In genomic region chr7:152492952-152493351, GRCh38 we compare ENCODE assay signal across 26 cellular contexts. TPM values are rescaled to one million over a fixed set of nuclear protein-coding genes. Genes with fewer than 3 reads are reported as not detected.
DNase-seq lines count a peak whose midpoint lies in the region; ATAC-seq, FAIRE-seq and TF ChIP-seq lines count a peak whose summit lies in the region.
"Had no signal": no experiment of that assay in that cellular context is flagged by ENCODE, and none has a peak within 500 bp of the region (broad histone marks: within the 10 kb centered on the region; RNA-seq: fewer than 3 reads in every experiment).

No MANE protein-coding gene starts in this region.

- no peak overlapping the region for H3K9ac ChIP-seq in K562 (ENCODE audit: insufficient read depth in 1 of 2, low read depth in 2 of 2, low read length in 2 of 2)
- H3K9ac ChIP-seq: BLaER1 had no signal

- in situ Hi-C loops in K562 (cut with MboI) = no loop called here

- H3K9me3 ChIP-seq in left ventricle myocardium inferior (replicated peaks) = peaks cover 17% of the 10 kb centered on the region
- H3K9me3 ChIP-seq in A549 = no peaks in the 10 kb centered on the region
- H3K9me3 ChIP-seq in K562 (replicated peaks; ENCODE audit: control insufficient read depth, insufficient read depth, low read depth, low read length) = no peaks in the 10 kb centered on the region
- H3K9me3 ChIP-seq: BLaER1 had no signal

- FAIRE-seq in A549 (lab: Jason Lieb, UNC) = no peak
- no peak for FAIRE-seq in K562 (lab: Jason Lieb, UNC)
- no peak for FAIRE-seq in RCC 7860 (lab: Jason Lieb, UNC)
- FAIRE-seq: GM12878, GM12892, GM18507 had no signal

- H3K27ac ChIP-seq in left ventricle myocardium inferior (replicated peaks) = no peak overlapping the region
- no peak overlapping the region for H3K27ac ChIP-seq in A549
- H3K27ac ChIP-seq in K562 (ENCODE audit: extremely low read depth, low read depth, low read length) = no peak overlapping the region
- H3K27ac ChIP-seq: 22Rv1, BLaER1 had no signal

- TF ChIP-seq POLR2A in A549 (IDR thresholded peaks at IDR 0.05; ENCODE audit: low read length) (no peak), K562 (conservative IDR thresholded peaks at IDR 0.05) (no peak)

- H3K4me1 ChIP-seq in left ventricle myocardium inferior (no peaks in the 10 kb centered on the region), A549 (no peaks in the 10 kb centered on the region), K562 (replicated peaks in 1 of 2; ENCODE audit: control insufficient read depth in 2 of 2, insufficient read depth in 2 of 2, low read length in 2 of 2) (no peaks in the 10 kb centered on the region)
- H3K4me1 ChIP-seq: BLaER1 had no signal

- H3K79me2 ChIP-seq in K562 (ENCODE audit: control insufficient read depth, insufficient read depth, low read length) = no peaks in the 10 kb centered on the region

- H3K27me3 ChIP-seq in left ventricle myocardium inferior (ENCODE audit: low read depth) (peaks cover 5% of the 10 kb centered on the region), K562 (ENCODE audit: control insufficient read depth in 2 of 2, insufficient read depth in 2 of 2, low read length in 2 of 2) (peaks cover 2 to 13% of the 10 kb centered on the region in 2 experiments; a peak in 2 of 5 replicates)
- H3K27me3 ChIP-seq: BE2C, BLaER1 had no signal

- H3K4me3 ChIP-seq in left ventricle myocardium inferior = no peak overlapping the region
- no peak overlapping the region for H3K4me3 ChIP-seq in A549
- no peak overlapping the region for H3K4me3 ChIP-seq in K562
- H3K4me3 ChIP-seq: BLaER1, GM12878 had no signal

- CTCF ChIA-PET in A549 (lab: Yijun Ruan, JAX) (no interaction called here), K562 (lab: Yijun Ruan, JAX; ENCODE audit: low intra/inter-chr PET ratio) (no interaction called here)

- POLR2A ChIA-PET in A549 (lab: Yijun Ruan, JAX) = interaction anchor here (0.6 kb wide), 1 partner anchor 52 kb away, joined by 5 read pairs; no protein-coding TSS in a partner anchor
- POLR2A ChIA-PET in K562 (lab: Yijun Ruan, JAX) = interaction anchor here (1.0 to 1.7 kb wide), 4 partner anchors 8 to 29 kb away, joined by 3 to 5 read pairs (median 4); no protein-coding TSS in a partner anchor

- TF ChIP-seq EP300 in A549 (IDR thresholded peaks at IDR 0.05) = no peak
- no peak for TF ChIP-seq EP300 in K562 (IDR thresholded peaks at IDR 0.05; ENCODE audit: low read length)

- TF ChIP-seq CTCF in left ventricle myocardium inferior (IDR thresholded peaks at IDR 0.05; ENCODE audit: borderline replicate concordance) = no peak
- no peak for TF ChIP-seq CTCF in A549 (IDR thresholded peaks at IDR 0.05)
- TF ChIP-seq CTCF in K562 (IDR thresholded peaks at IDR 0.05 in 2 of 3, conservative IDR thresholded peaks at IDR 0.05 in 1 of 3; ENCODE audit: insufficient read depth in 2 of 3, low read depth in 1 of 3, low read length in 3 of 3) = no peak

- DNase-seq in cardiac septum (ENCODE audit: low spot score) (peak; percentile 15), left ventricle myocardium inferior (no peak), A549 (ENCODE audit: low read depth in 1 of 2, low spot score in 1 of 2) (no peak), K562 (ENCODE audit: extremely low read depth in 1 of 4, low spot score in 3 of 4) (no peak), posterior vena cava (ENCODE audit: low spot score) (peak; percentile 34), NAMALWA (ENCODE audit: low spot score) (no peak), RCC 7860 (ENCODE audit: low spot score) (no peak)
- DNase-seq: ACHN; BE2C; C1 segment of cervical spinal cord; CD4-positive, alpha-beta memory T cell; CD4-positive, CD25-positive, alpha-beta regulatory T cell; CD8-positive, alpha-beta memory T cell; COR-L47; DMS 273 treated with DMSO at 0.1 percent for 48 hours; DMS153; DMS53; DMS79; DND-41; EL; GDM1 had no signal

- TF ChIP-seq RAD21 in A549 (conservative IDR thresholded peaks at IDR 0.05 in 1 of 2, IDR thresholded peaks at IDR 0.05 in 1 of 2) (no peak), K562 (CRISPR knock-in tag; conservative IDR thresholded peaks at IDR 0.05 in 1 of 2, IDR thresholded peaks at IDR 0.05 in 1 of 2) (no peak)

- intact Hi-C loops in cardiac septum (cut with DNase I) = no loop called here
- intact Hi-C loops in left ventricle myocardium inferior (cut with micrococcal nuclease) = no loop called here
- intact Hi-C loops in K562 (cut with micrococcal nuclease) = no loop called here
- intact Hi-C loops in posterior vena cava (cut with DNase I) = no loop called here

- H3K9me1 ChIP-seq in K562 (ENCODE audit: control insufficient read depth, insufficient read depth, low read length) = no peaks in the 10 kb centered on the region

- H3K36me3 ChIP-seq in left ventricle myocardium inferior (no peaks in the 10 kb centered on the region), K562 (ENCODE audit: control insufficient read depth, insufficient read depth, low read length) (no peaks in the 10 kb centered on the region)
- H3K36me3 ChIP-seq: BE2C, BLaER1 had no signal

- BruUV-seq in K562 (replicated peaks; lab: Mats Ljungman, UMichigan) = no TSS peak

- H3K4me2 ChIP-seq in A549 (no peak overlapping the region), K562 (ENCODE audit: insufficient read depth, low read length) (no peak overlapping the region)
- H3K4me2 ChIP-seq: BLaER1 had no signal

- 71% methylated on average over 3 of the region's 3 CpGs for WGBS in A549 (ENCODE audit: missing lambda C conversion rate)
- WGBS in K562 (ENCODE audit: insufficient coverage, low coverage, missing lambda C conversion rate) = 1% methylated on average over 3 of the region's 3 CpGs

- H4K20me1 ChIP-seq in K562 (replicated peaks; ENCODE audit: control insufficient read depth, insufficient read depth, low read length) = no peaks in the 10 kb centered on the region
- H4K20me1 ChIP-seq: BLaER1 had no signal

- ATAC-seq in A549 (no peak), K562 (no peak)
- ATAC-seq: GM12878 had no signal

- no peak overlapping the region for H2AFZ ChIP-seq in K562 (ENCODE audit: low read depth, low read length)

TF ChIP-seq in A549, 52 proteins besides CTCF, POLR2A, EP300 and RAD21 (continues in another document):
- TF ChIP-seq ESRRA (IDR thresholded peaks at IDR 0.05; ENCODE audit: borderline replicate concordance, low read length) = no peak
- TF ChIP-seq BHLHE40 (IDR thresholded peaks at IDR 0.05; ENCODE audit: low read depth, low read length) = no peak
- TF ChIP-seq RARB (CRISPR knock-in tag; IDR thresholded peaks at IDR 0.05) = no peak
- no peak for TF ChIP-seq HOXB13 (CRISPR knock-in tag; IDR thresholded peaks at IDR 0.05; ENCODE audit: low read depth)

TF ChIP-seq in K562, 482 proteins besides CTCF, POLR2A, EP300 and RAD21 (continues in another document):
- TF ChIP-seq ZNF717 (CRISPR knock-in tag; IDR thresholded peaks at IDR 0.05) = no peak
- TF ChIP-seq ZEB2 (IDR thresholded peaks at IDR 0.05) = no peak
- TF ChIP-seq TAF7 (tag; IDR thresholded peaks at IDR 0.05) = no peak
- peak; percentile 85 for TF ChIP-seq MAFG (tag; conservative IDR thresholded peaks at IDR 0.05)
- no peak for TF ChIP-seq XRCC5 (IDR thresholded peaks at IDR 0.05; ENCODE audit: low read depth, low read length)
- TF ChIP-seq JUN (IDR thresholded peaks at IDR 0.05; ENCODE audit: borderline replicate concordance, low read depth, low read length) = no peak
- TF ChIP-seq JUN (CRISPR knock-in tag; IDR thresholded peaks at IDR 0.05; ENCODE audit: borderline replicate concordance) = no peak
- no peak for TF ChIP-seq RUNX1 (IDR thresholded peaks at IDR 0.05; ENCODE audit: low read depth)
- no peak for TF ChIP-seq GABPA (tag; conservative IDR thresholded peaks at IDR 0.05; ENCODE audit: low read depth)
- TF ChIP-seq CBFB (CRISPR knock-in tag; IDR thresholded peaks at IDR 0.05) = no peak
- TF ChIP-seq ZFP30 (CRISPR knock-in tag; IDR thresholded peaks at IDR 0.05; ENCODE audit: borderline replicate concordance) = no peak
- TF ChIP-seq ZFPM2 (CRISPR knock-in tag; IDR thresholded peaks at IDR 0.05) = no peak
- TF ChIP-seq RNF2 (IDR thresholded peaks at IDR 0.05) = no peak
- TF ChIP-seq MAFK (IDR thresholded peaks at IDR 0.05; ENCODE audit: low read length) = peak; percentile 62
- TF ChIP-seq KDM1A (IDR thresholded peaks at IDR 0.05) = no peak
- TF ChIP-seq ZNF444 (CRISPR knock-in tag; IDR thresholded peaks at IDR 0.05) = no peak
- TF ChIP-seq TFAM (CRISPR knock-in tag; conservative IDR thresholded peaks at IDR 0.05) = no peak
- peak; percentile 87 for TF ChIP-seq C11orf30 (IDR thresholded peaks at IDR 0.05; ENCODE audit: low read depth)
- TF ChIP-seq PHF20 (IDR thresholded peaks at IDR 0.05; ENCODE audit: partially characterized antibody) = no peak
- TF ChIP-seq MAFF (IDR thresholded peaks at IDR 0.05; ENCODE audit: low read length) = peak; percentile 77
- TF ChIP-seq ZNF316 (IDR thresholded peaks at IDR 0.05) = peak; percentile 93

RNA-seq across cellular contexts. Expression of gene KMT2C, which starts 57.1 kb away (rescaled TPM):
- total RNA-seq in cardiac septum = 54.7 TPM
- 42.3 TPM for total RNA-seq in left ventricle myocardium inferior
- 13.1 and 17.7 TPM in 2 replicates for polyA plus RNA-seq in A549 (2011; rRNA removed)
- 3.4 and 3.9 TPM in 2 replicates for polyA plus RNA-seq in A549 (2012; cell fraction: cytosol; rRNA removed)
- 5.8 and 9.5 TPM in 2 replicates for polyA plus RNA-seq in A549 (2012; cell fraction: nucleus; rRNA removed)
- 4.2 to 4.5 TPM (median 4.5 TPM) in 3 replicates for polyA plus RNA-seq in A549 (2017; fragmentation: RNase III; extraction: RNeasy Plus Mini Kit Qiagen cat#74134 plus additional on column Dnase treatment)
- polyA minus RNA-seq in A549 (2011; rRNA and poly(A)+ RNA removed) = 47.6 and 50.4 TPM in 2 replicates
- 166 and 463 TPM in 2 replicates for total RNA-seq in K562 (2011; cell fraction: chromatin; rRNA removed; ENCODE audit: low replicate concordance)
- 68.5 and 102 TPM in 2 replicates for total RNA-seq in K562 (2011; cell fraction: nucleolus; rRNA removed)
- total RNA-seq in K562 (2011; cell fraction: nucleoplasm; rRNA removed) = 172 and 242 TPM in 2 replicates
- 28.5 and 35.6 TPM in 2 replicates for total RNA-seq in K562 (2014; rRNA removed)
- 35.8 and 36.2 TPM in 2 replicates for total RNA-seq in K562 (2014; rRNA removed; fragmentation: Illumina TruSeq; extraction: Trizol)
- total RNA-seq in K562 (2015; rRNA removed; fragmentation: Illumina TruSeq; extraction: Trizol) = 34.4 and 36.6 TPM in 2 replicates
- total RNA-seq in K562 (2021) = 62.1 and 67.8 TPM in 2 replicates
- 18.3 and 18.9 TPM in 2 replicates for polyA plus RNA-seq in K562 (2011; rRNA removed)
- polyA plus RNA-seq in K562 (2011; cell fraction: cytosol; rRNA removed) = 11.3 and 15.9 TPM in 2 replicates
- 55.9 and 66.9 TPM in 2 replicates for polyA plus RNA-seq in K562 (2011; cell fraction: nucleus; rRNA removed)
- polyA plus RNA-seq in K562 (2012) = 13.2 and 15.7 TPM in 2 replicates
- 27.1 and 27.3 TPM in 2 replicates for polyA plus RNA-seq in K562 (2014; fragmentation: Illumina TruSeq; extraction: Trizol)
- polyA plus RNA-seq in K562 (2014; fragmentation: Nextera tagmentation; extraction: Ambion mirVana) = 10 to 100 TPM in 1 of 2 experiments, 1 to 10 TPM in 1; 4.9 to 13.0 TPM
- polyA plus RNA-seq in K562 (2014; rRNA removed) = 19.4 and 21.4 TPM in 2 replicates
- polyA minus RNA-seq in K562 (2011; rRNA and poly(A)+ RNA removed) = 118 and 126 TPM in 2 replicates
- 40.0 and 46.3 TPM in 2 replicates for polyA minus RNA-seq in K562 (2011; cell fraction: cytosol; rRNA and poly(A)+ RNA removed)
- polyA minus RNA-seq in K562 (2011; cell fraction: nucleus; rRNA and poly(A)+ RNA removed) = 89.1 and 146 TPM in 2 replicates
- 10 to 100 TPM; 78.8 to 88.9 TPM for total RNA-seq in posterior vena cava

Comparison
In these comparisons a context has a peak if more than half of its experiments do, and no peak if none do; other contexts are left out.
1. DNase-seq: peak in cardiac septum (single experiment) and posterior vena cava (single experiment); none in left ventricle myocardium inferior (single experiment), A549 (0 of 2), K562 (0 of 4), NAMALWA (single experiment) and RCC 7860 (single experiment).